Comparison of ENCODE assay signal across 8 cellular contexts in the genomic region with DNA sequence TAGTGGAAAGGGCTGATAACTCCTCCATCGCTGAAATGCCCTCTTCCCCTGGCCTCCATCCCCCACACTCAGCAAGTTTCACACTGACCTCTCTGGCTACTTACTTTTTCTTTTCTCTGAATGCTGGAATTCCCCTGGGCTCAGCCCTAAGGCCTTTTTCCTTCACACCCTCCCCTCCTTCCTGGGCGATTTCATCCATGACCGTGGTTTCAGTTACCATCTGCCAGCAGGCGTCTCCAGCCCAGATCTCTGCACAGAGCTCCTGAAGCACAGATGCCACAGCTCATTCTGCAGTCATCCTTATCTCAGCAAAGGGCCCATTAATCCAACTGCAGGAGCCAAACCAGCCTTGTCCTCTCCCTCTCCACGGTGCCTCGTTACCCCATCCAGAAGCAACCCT.
DNase-seq lines count a peak whose midpoint lies in the region; ATAC-seq, FAIRE-seq and TF ChIP-seq lines count a peak whose summit lies in the region.

No MANE protein-coding gene starts in this region.

- DNase-seq in GM03348 (ENCODE audit: low spot score) (peak; percentile 57), Karpas-422 (no peak), bronchial epithelial cell (ENCODE audit: low read depth) (peak; percentile 50), mesothelial cell of epicardium (ENCODE audit: low spot score in 2 of 2, unreplicated experiment in 2 of 2) (no peak), AML-193 (lab: John Stamatoyannopoulos, UW) (no peak)
- DNase-seq in activated T-cell treated with anti-CD3 and anti-CD28 coated beads, Interleukin-2, amount 50 U/mL, for 4 hours: no peak

- no peaks in the 10 kb centered on the region for H3K27me3 ChIP-seq in Karpas-422 (ENCODE audit: low read length)
- H3K27me3 ChIP-seq in bronchial epithelial cell (ENCODE audit: control insufficient read depth, insufficient read depth, low read length): no peaks in the 10 kb centered on the region

- H3K27me3 Mint-ChIP-seq in mesothelial cell of epicardium (ENCODE audit: low read depth): peaks cover 1% of the 10 kb centered on the region
- no peaks in the 10 kb centered on the region for H3K27me3 Mint-ChIP-seq in activated T-cell treated with anti-CD3 and anti-CD28 coated beads, Interleukin-2, amount 50 U/mL, for 4 hours (ENCODE audit: low read depth)

- H3K36me3 ChIP-seq in Karpas-422 (ENCODE audit: insufficient read depth, low read length) (peaks cover 60% of the 10 kb centered on the region), bronchial epithelial cell (ENCODE audit: control insufficient read depth, insufficient read depth, low read length) (peaks cover 1% of the 10 kb centered on the region)

- H3K4me1 ChIP-seq in Karpas-422 (ENCODE audit: low read length): peaks cover 22% of the 10 kb centered on the region

- H3K4me1 Mint-ChIP-seq in mesothelial cell of epicardium: peaks cover 16% of the 10 kb centered on the region
- peaks cover 20% of the 10 kb centered on the region for H3K4me1 Mint-ChIP-seq in activated T-cell treated with anti-CD3 and anti-CD28 coated beads, Interleukin-2, amount 50 U/mL, for 4 hours (ENCODE audit: low read depth)

- TF ChIP-seq CTCF in bronchial epithelial cell (IDR thresholded peaks at IDR 0.05; ENCODE audit: insufficient read depth, low read length, severe bottlenecking) (peak; percentile 13), mesothelial cell of epicardium (IDR thresholded peaks at IDR 0.05; ENCODE audit: unreplicated experiment) (no peak)

- no peaks in the 10 kb centered on the region for H3K9me2 ChIP-seq in Karpas-422 (replicated peaks; ENCODE audit: insufficient read depth, low read length)

- peaks cover 4% of the 10 kb centered on the region for H3K9me3 Mint-ChIP-seq in mesothelial cell of epicardium
- H3K9me3 Mint-ChIP-seq in activated T-cell treated with anti-CD3 and anti-CD28 coated beads, Interleukin-2, amount 50 U/mL, for 4 hours: no peaks in the 10 kb centered on the region

- H3K27ac ChIP-seq in Karpas-422 (ENCODE audit: low read length): peak overlapping the region; percentile 34

- no peak overlapping the region for H3K9ac ChIP-seq in Karpas-422 (ENCODE audit: low read length)

- H3K4me2 ChIP-seq in Karpas-422 (ENCODE audit: low read depth, low read length, poor library complexity, severe bottlenecking): no peak overlapping the region

- no peak for FAIRE-seq in bronchial epithelial cell (lab: Jason Lieb, UNC)

- peaks cover 87% of the 10 kb centered on the region for H3K79me2 ChIP-seq in Karpas-422 (ENCODE audit: low read length)

- no peak overlapping the region for H2AFZ ChIP-seq in Karpas-422 (ENCODE audit: low read length)

- peaks cover 5% of the 10 kb centered on the region; the same call in 1 of the 2 replicates for H4K20me1 ChIP-seq in Karpas-422 (ENCODE audit: insufficient read depth, low read depth, low read length)

- no peaks in the 10 kb centered on the region for H3K9me3 ChIP-seq in Karpas-422 (ENCODE audit: low read length)

- no peak overlapping the region for H3K4me3 ChIP-seq in Karpas-422 (ENCODE audit: low read length)
- no peak overlapping the region for H3K4me3 ChIP-seq in bronchial epithelial cell (ENCODE audit: low read depth, low read length)

- H3K4me3 Mint-ChIP-seq in mesothelial cell of epicardium: no peak overlapping the region
- H3K4me3 Mint-ChIP-seq in activated T-cell treated with anti-CD3 and anti-CD28 coated beads, Interleukin-2, amount 50 U/mL, for 4 hours: no peak overlapping the region

- H3K27ac Mint-ChIP-seq in mesothelial cell of epicardium: peak overlapping the region; percentile 45

- peaks cover 2% of the 10 kb centered on the region for H3K36me3 Mint-ChIP-seq in mesothelial cell of epicardium
- H3K36me3 Mint-ChIP-seq in activated T-cell treated with anti-CD3 and anti-CD28 coated beads, Interleukin-2, amount 50 U/mL, for 4 hours (ENCODE audit: insufficient read depth): peaks cover 48% of the 10 kb centered on the region

- ATAC-seq in GM21515 (IDR thresholded peaks at IDR 0.05; ENCODE audit: unreplicated experiment) (no peak), GM21619 (IDR thresholded peaks at IDR 0.05; ENCODE audit: unreplicated experiment) (no peak)
- no peak for ATAC-seq in activated T-cell treated with anti-CD3 and anti-CD28 coated beads, Interleukin-2, amount 50 U/mL, for 4 hours

Comparison
In these comparisons a context has a peak if more than half of its experiments do, and no peak if none do; other contexts are left out.
1. DNase-seq: peak in GM03348 (single experiment) and bronchial epithelial cell (single experiment); none in Karpas-422 (single experiment), mesothelial cell of epicardium (0 of 2), activated T-cell treated with anti-CD3 and anti-CD28 coated beads, Interleukin-2, amount 50 U/mL, for 4 hours (single experiment) and AML-193 (0 of 2).